Comparison of ENCODE assay signal across 8 cellular contexts in the genomic region with DNA sequence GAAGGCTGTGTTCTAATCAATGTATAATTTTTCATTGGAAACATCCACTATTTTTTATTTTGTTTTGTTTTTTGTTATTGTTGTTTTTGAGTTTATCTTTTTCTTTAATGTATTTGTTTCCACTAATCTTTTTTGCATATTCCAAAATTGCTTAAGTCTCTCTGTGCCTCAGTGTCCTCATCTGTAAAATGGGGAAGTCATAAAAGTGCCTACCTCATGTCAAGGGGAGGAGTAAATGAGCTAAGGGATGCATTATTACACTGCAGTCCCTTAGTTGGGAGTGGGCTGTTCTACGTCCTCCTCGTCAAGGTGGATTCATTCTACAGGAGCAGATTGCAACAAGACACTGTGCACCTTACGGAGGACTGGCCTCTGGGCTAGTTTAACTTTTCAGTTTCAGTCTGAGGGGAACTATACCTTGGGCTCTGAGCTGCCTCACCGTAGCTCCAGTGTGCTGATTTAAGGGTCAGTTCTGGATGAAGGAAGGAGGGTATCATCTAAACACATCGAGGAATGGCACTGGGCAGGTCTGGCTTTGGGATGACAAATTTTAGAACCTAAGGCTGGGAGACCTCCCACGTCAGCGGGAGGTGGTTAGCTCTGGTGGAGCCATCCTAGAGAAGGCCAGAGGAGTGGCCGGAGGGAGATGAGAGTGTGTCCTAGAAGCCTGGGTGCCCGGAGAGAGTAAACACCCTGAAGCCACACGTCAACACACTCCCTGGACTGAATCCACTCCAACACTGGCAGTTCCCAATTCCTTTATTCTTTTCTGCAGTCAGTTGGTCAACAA. TPM values are rescaled to one million over a fixed set of nuclear protein-coding genes. Genes with fewer than 3 reads are reported as not detected.
DNase-seq lines count a peak whose midpoint lies in the region; ATAC-seq and TF ChIP-seq lines count a peak whose summit lies in the region.
"Had no signal": no experiment of that assay in that cellular context is flagged by ENCODE, and none has a peak within 500 bp of the region (broad histone marks: within the 10 kb centered on the region; RNA-seq: fewer than 3 reads in every experiment).

No MANE protein-coding gene starts in this region.

- no peaks in the 10 kb centered on the region for H3K9me3 ChIP-seq in DOHH2 (ENCODE audit: control insufficient read depth, insufficient read depth, low read length)
- no peaks in the 10 kb centered on the region for H3K9me3 ChIP-seq in Loucy (ENCODE audit: insufficient read depth, low read depth, low read length)
- H3K9me3 ChIP-seq in sigmoid colon: no peaks in the 10 kb centered on the region
- H3K9me3 ChIP-seq: MG63 had no signal

- H3K27ac ChIP-seq in DOHH2 (ENCODE audit: low read depth, low read length) (no peak overlapping the region), coronary artery (no peak overlapping the region), sigmoid colon (peak overlapping the region in 3 of 4 donors; percentile 39 to 65 (median 55))

- peaks cover 78% of the 10 kb centered on the region for H3K4me1 ChIP-seq in DOHH2 (ENCODE audit: control insufficient read depth, low read length)
- peaks cover 51% of the 10 kb centered on the region for H3K4me1 ChIP-seq in Loucy (ENCODE audit: insufficient read depth, low read length, poor library complexity, severe bottlenecking)
- peaks cover 0 to 56% (median 44%) of the 10 kb centered on the region in 4 donors for H3K4me1 ChIP-seq in sigmoid colon

- H4K20me1 ChIP-seq in DOHH2 (ENCODE audit: control insufficient read depth, insufficient read depth, low read depth, low read length): no peaks in the 10 kb centered on the region
- H4K20me1 ChIP-seq in Loucy (ENCODE audit: insufficient read depth, low read length, poor library complexity, severe bottlenecking): no peaks in the 10 kb centered on the region

- 75 to 89% methylated on average over 10 of the region's 10 CpGs for WGBS in sigmoid colon, 2 donors

- H3K4me3 ChIP-seq in DOHH2 (ENCODE audit: low read length) (no peak overlapping the region), Loucy (ENCODE audit: low read length, poor library complexity, severe bottlenecking) (no peak overlapping the region), coronary artery (no peak overlapping the region), sigmoid colon (no peak overlapping the region)

- TF ChIP-seq CTCF in DOHH2 (IDR thresholded peaks at IDR 0.05; ENCODE audit: low read depth, low read length, poor library complexity, severe bottlenecking) (no peak), Loucy (conservative IDR thresholded peaks at IDR 0.05; ENCODE audit: low read length) (no peak), coronary artery (IDR thresholded peaks at IDR 0.05) (no peak), sigmoid colon (IDR thresholded peaks at IDR 0.05) (no peak)

- no peak for TF ChIP-seq EP300 in sigmoid colon (IDR thresholded peaks at IDR 0.05)

- H3F3A ChIP-seq in DOHH2 (ENCODE audit: control insufficient read depth, insufficient read depth) (peaks cover 39% of the 10 kb centered on the region), Loucy (ENCODE audit: low read depth) (no peaks in the 10 kb centered on the region)

- DNase-seq in coronary artery (ENCODE audit: low spot score): peak; percentile 62
- peak; percentile 44 for DNase-seq in sigmoid colon
- no peak for DNase-seq in NCI-H345 treated with DMSO at 0.1 percent for 48 hours (lab: John Stamatoyannopoulos, UW; ENCODE audit: unreplicated experiment)

- H3K36me3 ChIP-seq in DOHH2 (ENCODE audit: control insufficient read depth, low read length): peaks cover 13% of the 10 kb centered on the region
- no peaks in the 10 kb centered on the region for H3K36me3 ChIP-seq in Loucy (ENCODE audit: insufficient read depth, low read length)
- H3K36me3 ChIP-seq in sigmoid colon: no peaks in the 10 kb centered on the region
- H3K36me3 ChIP-seq: MG63 had no signal

- ATAC-seq in HG02642 (IDR thresholded peaks at IDR 0.05; ENCODE audit: poor library complexity, unreplicated experiment) (no peak), HG02970 (IDR thresholded peaks at IDR 0.05; ENCODE audit: low FRiP score, unreplicated experiment) (no peak)

- H3K27me3 ChIP-seq in DOHH2 (ENCODE audit: control insufficient read depth, low read length) (no peaks in the 10 kb centered on the region), Loucy (ENCODE audit: insufficient read depth, low read length, poor library complexity, severe bottlenecking) (no peaks in the 10 kb centered on the region), sigmoid colon (no peaks in the 10 kb centered on the region)
- H3K27me3 ChIP-seq: MG63 had no signal

- peaks cover 28% of the 10 kb centered on the region for H3K79me2 ChIP-seq in DOHH2 (ENCODE audit: control insufficient read depth, low read length)
- peaks cover 13% of the 10 kb centered on the region for H3K79me2 ChIP-seq in Loucy (ENCODE audit: insufficient read depth, low read length)

- intact Hi-C loops in sigmoid colon (cut with DNase I): loop anchor here (2.0 kb wide), 2 partner anchors 65 to 117 kb away; partner anchors contain the start of genes BMF and BUB1B

- TF ChIP-seq POLR2A in sigmoid colon (IDR thresholded peaks at IDR 0.05): no peak

- peak overlapping the region; percentile 53 for H3K9ac ChIP-seq in Loucy (ENCODE audit: low read depth, low read length, poor library complexity, severe bottlenecking)

- no peak overlapping the region for H2AFZ ChIP-seq in Loucy (ENCODE audit: low read length)

- H3K9me2 ChIP-seq in DOHH2 (replicated peaks; ENCODE audit: control insufficient read depth, low read length): no peaks in the 10 kb centered on the region
- H3K9me2 ChIP-seq in Loucy (replicated peaks; ENCODE audit: low read depth, low read length): no peaks in the 10 kb centered on the region

- H3K4me2 ChIP-seq in DOHH2 (ENCODE audit: low read length) (peak overlapping the region; percentile 65), Loucy (ENCODE audit: low read depth, low read length, poor library complexity, severe bottlenecking) (peak overlapping the region; percentile 63)

RNA-seq across cellular contexts. Expression of gene SRP14, which starts 5.1 kb away (rescaled TPM):
- 100 to 1,000 TPM; 307 to 378 (median 342) TPM for total RNA-seq in sigmoid colon
- 100 to 1,000 TPM; 304 to 467 (median 403) TPM for polyA plus RNA-seq in sigmoid colon

Comparison
In these comparisons a context has a peak if more than half of its experiments do, and no peak if none do; other contexts are left out.
1. H3K27ac ChIP-seq: peak in sigmoid colon (3 of 4); none in DOHH2 (single experiment) and coronary artery (0 of 2).